In the genomic region with DNA sequence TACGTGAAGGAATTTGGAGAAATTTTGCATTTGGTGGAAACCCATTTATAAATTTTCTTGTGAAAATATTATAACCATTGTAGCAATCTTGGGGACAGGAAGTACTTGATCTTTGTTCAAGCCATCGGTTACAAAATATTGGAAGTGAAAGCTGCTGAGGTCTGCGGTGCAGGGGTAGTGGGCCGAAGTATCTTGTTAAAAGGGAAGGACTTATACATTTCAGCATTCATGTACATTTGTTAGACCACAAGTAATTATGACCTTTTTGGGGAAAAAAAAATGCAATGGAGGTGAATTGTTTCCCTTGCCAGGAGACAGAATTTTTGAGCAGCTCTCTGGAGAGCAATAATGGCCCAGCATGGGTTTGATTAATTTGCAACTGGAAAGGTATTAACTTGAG, we compare ENCODE assay signal across 10 cellular contexts.
DNase-seq lines count a peak whose midpoint lies in the region; ATAC-seq and TF ChIP-seq lines count a peak whose summit lies in the region.
"Had no signal": no experiment of that assay in that cellular context is flagged by ENCODE, and none has a peak within 500 bp of the region (broad histone marks: within the 10 kb centered on the region; RNA-seq: fewer than 3 reads in every experiment).

No MANE protein-coding gene starts in this region.

- DNase-seq in CD1c-positive myeloid dendritic cell (ENCODE audit: extremely low spot score) (peak; percentile 89), MV-4-11 (lab: John Stamatoyannopoulos, UW) (peak; percentile 97), DMS79 (lab: John Stamatoyannopoulos, UW) (no peak), sigmoid colon (no peak), H4 (ENCODE audit: low spot score) (no peak)
- DNase-seq: GM23248 had no signal

- no peak overlapping the region for H3K27ac ChIP-seq in sigmoid colon
- H3K27ac ChIP-seq: GM23248, VCaP had no signal

- TF ChIP-seq EP300 in sigmoid colon (IDR thresholded peaks at IDR 0.05): no peak

- H3K9me3 ChIP-seq in sigmoid colon: no peaks in the 10 kb centered on the region

- 43 to 81% methylated on average over 4 of the region's 4 CpGs for WGBS in sigmoid colon, 2 donors

- intact Hi-C loops in sigmoid colon (cut with DNase I): no loop called here

- no peak overlapping the region for H3K4me3 ChIP-seq in sigmoid colon
- H3K4me3 ChIP-seq: GM23248 had no signal

- no peaks in the 10 kb centered on the region for H3K36me3 ChIP-seq in sigmoid colon

- H3K27me3 ChIP-seq in sigmoid colon: no peaks in the 10 kb centered on the region

- ATAC-seq in GM19328 (IDR thresholded peaks at IDR 0.05; ENCODE audit: unreplicated experiment) (peak; percentile 92), HG02943 (IDR thresholded peaks at IDR 0.05; ENCODE audit: low read depth, unreplicated experiment) (peak; percentile 96), esophagus mucosa (no peak)

- no peak for TF ChIP-seq POLR2A in sigmoid colon (IDR thresholded peaks at IDR 0.05)

- H3K4me1 ChIP-seq in sigmoid colon: no peaks in the 10 kb centered on the region

- TF ChIP-seq CTCF in sigmoid colon (IDR thresholded peaks at IDR 0.05): no peak

Comparison
In these comparisons a context has a peak if more than half of its experiments do, and no peak if none do; other contexts are left out.
1. DNase-seq: peak in CD1c-positive myeloid dendritic cell (single experiment) and MV-4-11 (single experiment); none in DMS79 (single experiment), sigmoid colon (single experiment) and H4 (single experiment).